In genomic region chr1:52416811-52417210, GRCh38 we compare ENCODE assay signal across 3 cellular contexts.
TF ChIP-seq lines count a peak whose summit lies in the region.

No MANE protein-coding gene starts in this region.

TF ChIP-seq in HepG2, 621 proteins besides CTCF, POLR2A, EP300 and RAD21:
- TF ChIP-seq, protein P1, sequence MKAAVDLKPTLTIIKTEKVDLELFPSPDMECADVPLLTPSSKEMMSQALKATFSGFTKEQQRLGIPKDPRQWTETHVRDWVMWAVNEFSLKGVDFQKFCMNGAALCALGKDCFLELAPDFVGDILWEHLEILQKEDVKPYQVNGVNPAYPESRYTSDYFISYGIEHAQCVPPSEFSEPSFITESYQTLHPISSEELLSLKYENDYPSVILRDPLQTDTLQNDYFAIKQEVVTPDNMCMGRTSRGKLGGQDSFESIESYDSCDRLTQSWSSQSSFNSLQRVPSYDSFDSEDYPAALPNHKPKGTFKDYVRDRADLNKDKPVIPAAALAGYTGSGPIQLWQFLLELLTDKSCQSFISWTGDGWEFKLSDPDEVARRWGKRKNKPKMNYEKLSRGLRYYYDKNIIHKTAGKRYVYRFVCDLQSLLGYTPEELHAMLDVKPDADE (CRISPR knock-in tag; IDR thresholded peaks at IDR 0.05), result no peak
- TF ChIP-seq SMC3 (IDR thresholded peaks at IDR 0.05; ENCODE audit: low read length) (no peak), RFX1 (IDR thresholded peaks at IDR 0.05) (no peak), PAF1 (CRISPR knock-in tag; IDR thresholded peaks at IDR 0.05) (no peak), ZSCAN9 (CRISPR knock-in tag; IDR thresholded peaks at IDR 0.05; ENCODE audit: borderline replicate concordance) (no peak), ZFY (CRISPR knock-in tag; IDR thresholded peaks at IDR 0.05) (no peak), MEIS1 (CRISPR knock-in tag; IDR thresholded peaks at IDR 0.05; ENCODE audit: borderline replicate concordance) (no peak), ZNF430 (CRISPR knock-in tag; IDR thresholded peaks at IDR 0.05) (no peak), NFIC (IDR thresholded peaks at IDR 0.05; ENCODE audit: low read length) (no peak), ZNF225 (CRISPR knock-in tag; IDR thresholded peaks at IDR 0.05) (no peak), U2AF2 (IDR thresholded peaks at IDR 0.05; ENCODE audit: low read depth, low read length) (no peak), ZNF317 (CRISPR knock-in tag; IDR thresholded peaks at IDR 0.05) (no peak), MEIS2 (CRISPR knock-in tag; IDR thresholded peaks at IDR 0.05) (no peak), ZNF276 (CRISPR knock-in tag; IDR thresholded peaks at IDR 0.05; ENCODE audit: low read depth) (no peak)
- TF ChIP-seq, protein P2, sequence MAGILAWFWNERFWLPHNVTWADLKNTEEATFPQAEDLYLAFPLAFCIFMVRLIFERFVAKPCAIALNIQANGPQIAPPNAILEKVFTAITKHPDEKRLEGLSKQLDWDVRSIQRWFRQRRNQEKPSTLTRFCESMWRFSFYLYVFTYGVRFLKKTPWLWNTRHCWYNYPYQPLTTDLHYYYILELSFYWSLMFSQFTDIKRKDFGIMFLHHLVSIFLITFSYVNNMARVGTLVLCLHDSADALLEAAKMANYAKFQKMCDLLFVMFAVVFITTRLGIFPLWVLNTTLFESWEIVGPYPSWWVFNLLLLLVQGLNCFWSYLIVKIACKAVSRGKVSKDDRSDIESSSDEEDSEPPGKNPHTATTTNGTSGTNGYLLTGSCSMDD (CRISPR knock-in tag; IDR thresholded peaks at IDR 0.05), result no peak
TF ChIP-seq in HepG2: peak in this region for 0.

TF ChIP-seq in endothelial cell of umbilical vein, 7 proteins besides CTCF, POLR2A, EP300 and RAD21:
- TF ChIP-seq GATA2 (IDR thresholded peaks at IDR 0.05; ENCODE audit: insufficient read depth, insufficient read length, low read depth, low read length) (no peak), POLR2AphosphoS5 (IDR thresholded peaks at IDR 0.05; ENCODE audit: insufficient read depth, low read depth, low read length) (no peak), EZH2 (IDR thresholded peaks at IDR 0.05; ENCODE audit: borderline replicate concordance, low read depth, low read length, severe bottlenecking) (no peak), FOS (IDR thresholded peaks at IDR 0.05; ENCODE audit: borderline replicate concordance, insufficient read depth, low read length) (no peak), MYC (IDR thresholded peaks at IDR 0.05; ENCODE audit: low read depth, low read length) (no peak), JUN (IDR thresholded peaks at IDR 0.05; ENCODE audit: borderline replicate concordance, insufficient read depth, insufficient read length, low read depth) (no peak)
- TF ChIP-seq, protein P3, sequence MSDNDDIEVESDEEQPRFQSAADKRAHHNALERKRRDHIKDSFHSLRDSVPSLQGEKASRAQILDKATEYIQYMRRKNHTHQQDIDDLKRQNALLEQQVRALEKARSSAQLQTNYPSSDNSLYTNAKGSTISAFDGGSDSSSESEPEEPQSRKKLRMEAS (IDR thresholded peaks at IDR 0.05; ENCODE audit: insufficient read depth, insufficient read length), result no peak

TF ChIP-seq in WTC11, 78 proteins besides CTCF, POLR2A, EP300 and RAD21:
- TF ChIP-seq SMAD4 (CRISPR knock-in tag; IDR thresholded peaks at IDR 0.05) (no peak), RELA (CRISPR knock-in tag; IDR thresholded peaks at IDR 0.05; ENCODE audit: borderline replicate concordance) (no peak)
- TF ChIP-seq, protein P4, sequence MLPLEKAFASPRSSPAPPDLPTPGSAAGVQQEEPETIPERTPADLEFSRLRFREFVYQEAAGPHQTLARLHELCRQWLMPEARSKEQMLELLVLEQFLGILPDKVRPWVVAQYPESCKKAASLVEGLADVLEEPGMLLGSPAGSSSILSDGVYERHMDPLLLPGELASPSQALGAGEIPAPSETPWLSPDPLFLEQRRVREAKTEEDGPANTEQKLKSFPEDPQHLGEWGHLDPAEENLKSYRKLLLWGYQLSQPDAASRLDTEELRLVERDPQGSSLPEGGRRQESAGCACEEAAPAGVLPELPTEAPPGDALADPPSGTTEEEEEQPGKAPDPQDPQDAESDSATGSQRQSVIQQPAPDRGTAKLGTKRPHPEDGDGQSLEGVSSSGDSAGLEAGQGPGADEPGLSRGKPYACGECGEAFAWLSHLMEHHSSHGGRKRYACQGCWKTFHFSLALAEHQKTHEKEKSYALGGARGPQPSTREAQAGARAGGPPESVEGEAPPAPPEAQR (CRISPR knock-in tag; IDR thresholded peaks at IDR 0.05), result no peak
- TF ChIP-seq, protein P5, sequence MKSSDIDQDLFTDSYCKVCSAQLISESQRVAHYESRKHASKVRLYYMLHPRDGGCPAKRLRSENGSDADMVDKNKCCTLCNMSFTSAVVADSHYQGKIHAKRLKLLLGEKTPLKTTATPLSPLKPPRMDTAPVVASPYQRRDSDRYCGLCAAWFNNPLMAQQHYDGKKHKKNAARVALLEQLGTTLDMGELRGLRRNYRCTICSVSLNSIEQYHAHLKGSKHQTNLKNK (CRISPR knock-in tag; IDR thresholded peaks at IDR 0.05), result no peak
- TF ChIP-seq, protein P6, sequence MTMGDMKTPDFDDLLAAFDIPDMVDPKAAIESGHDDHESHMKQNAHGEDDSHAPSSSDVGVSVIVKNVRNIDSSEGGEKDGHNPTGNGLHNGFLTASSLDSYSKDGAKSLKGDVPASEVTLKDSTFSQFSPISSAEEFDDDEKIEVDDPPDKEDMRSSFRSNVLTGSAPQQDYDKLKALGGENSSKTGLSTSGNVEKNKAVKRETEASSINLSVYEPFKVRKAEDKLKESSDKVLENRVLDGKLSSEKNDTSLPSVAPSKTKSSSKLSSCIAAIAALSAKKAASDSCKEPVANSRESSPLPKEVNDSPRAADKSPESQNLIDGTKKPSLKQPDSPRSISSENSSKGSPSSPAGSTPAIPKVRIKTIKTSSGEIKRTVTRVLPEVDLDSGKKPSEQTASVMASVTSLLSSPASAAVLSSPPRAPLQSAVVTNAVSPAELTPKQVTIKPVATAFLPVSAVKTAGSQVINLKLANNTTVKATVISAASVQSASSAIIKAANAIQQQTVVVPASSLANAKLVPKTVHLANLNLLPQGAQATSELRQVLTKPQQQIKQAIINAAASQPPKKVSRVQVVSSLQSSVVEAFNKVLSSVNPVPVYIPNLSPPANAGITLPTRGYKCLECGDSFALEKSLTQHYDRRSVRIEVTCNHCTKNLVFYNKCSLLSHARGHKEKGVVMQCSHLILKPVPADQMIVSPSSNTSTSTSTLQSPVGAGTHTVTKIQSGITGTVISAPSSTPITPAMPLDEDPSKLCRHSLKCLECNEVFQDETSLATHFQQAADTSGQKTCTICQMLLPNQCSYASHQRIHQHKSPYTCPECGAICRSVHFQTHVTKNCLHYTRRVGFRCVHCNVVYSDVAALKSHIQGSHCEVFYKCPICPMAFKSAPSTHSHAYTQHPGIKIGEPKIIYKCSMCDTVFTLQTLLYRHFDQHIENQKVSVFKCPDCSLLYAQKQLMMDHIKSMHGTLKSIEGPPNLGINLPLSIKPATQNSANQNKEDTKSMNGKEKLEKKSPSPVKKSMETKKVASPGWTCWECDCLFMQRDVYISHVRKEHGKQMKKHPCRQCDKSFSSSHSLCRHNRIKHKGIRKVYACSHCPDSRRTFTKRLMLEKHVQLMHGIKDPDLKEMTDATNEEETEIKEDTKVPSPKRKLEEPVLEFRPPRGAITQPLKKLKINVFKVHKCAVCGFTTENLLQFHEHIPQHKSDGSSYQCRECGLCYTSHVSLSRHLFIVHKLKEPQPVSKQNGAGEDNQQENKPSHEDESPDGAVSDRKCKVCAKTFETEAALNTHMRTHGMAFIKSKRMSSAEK (CRISPR knock-in tag; IDR thresholded peaks at IDR 0.05; ENCODE audit: borderline replicate concordance), result no peak
